Comparison of ENCODE assay signal across 16 cellular contexts in genomic region chr7:88254721-88255120, GRCh38. TPM values are rescaled to one million over a fixed set of nuclear protein-coding genes. Genes with fewer than 3 reads are reported as not detected.
DNase-seq lines count a peak whose midpoint lies in the region; ATAC-seq and TF ChIP-seq lines count a peak whose summit lies in the region.
"Had no signal": no experiment of that assay in that cellular context is flagged by ENCODE, and none has a peak within 500 bp of the region (broad histone marks: within the 10 kb centered on the region; RNA-seq: fewer than 3 reads in every experiment).

No MANE protein-coding gene starts in this region.

- intact Hi-C loops in left cardiac atrium (cut with DNase I), result no loop called here

- no peak for TF ChIP-seq CTCF in epithelial cell of proximal tubule (conservative IDR thresholded peaks at IDR 0.05; ENCODE audit: low read depth, low read length)
- no peak for TF ChIP-seq CTCF in osteoblast (IDR thresholded peaks at IDR 0.05; ENCODE audit: extremely low read depth, low read depth, low read length)

- no peaks in the 10 kb centered on the region for H3K9me3 ChIP-seq in osteoblast (ENCODE audit: low read depth, low read length)

- no peaks in the 10 kb centered on the region for H3K27me3 ChIP-seq in osteoblast (ENCODE audit: insufficient read depth, low read length)
- H3K27me3 ChIP-seq: BLaER1 treated with 17β-estradiol and CSF1 and Interleukin-3, amounts not matched to agents 10 nM and 100 nM had no signal

- no peak overlapping the region for H3K4me2 ChIP-seq in osteoblast (ENCODE audit: insufficient read depth, low read length)
- H3K4me2 ChIP-seq: BLaER1 treated with 17β-estradiol and CSF1 and Interleukin-3, amounts not matched to agents 10 nM and 100 nM had no signal

- peak; percentile 20 for DNase-seq in EH (ENCODE audit: low read depth)
- peak; percentile 85 for DNase-seq in M059J (ENCODE audit: low read depth)
- DNase-seq in epithelial cell of proximal tubule (ENCODE audit: low read depth), result peak; percentile 83
- DNase-seq in osteoblast (ENCODE audit: insufficient read length, low spot score, missing footprints), result peak; percentile 46
- DNase-seq in left cardiac atrium, result no peak
- DNase-seq: activated CD4-positive, alpha-beta T cell treated with anti-CD3 and anti-CD28 coated beads, Interleukin-2, amount 50 U/mL, for 48 hours; anterior cingulate cortex; cortex of kidney; midbrain; NCI-H2227 treated with DMSO at 0.1 percent for 48 hours; occipital lobe had no signal

- no peaks in the 10 kb centered on the region for H3K4me1 ChIP-seq in osteoblast (ENCODE audit: insufficient read depth, low read length)
- H3K4me1 ChIP-seq: BLaER1 treated with 17β-estradiol and CSF1 and Interleukin-3, amounts not matched to agents 10 nM and 100 nM; spleen had no signal

- no peaks in the 10 kb centered on the region for H3K36me3 ChIP-seq in osteoblast (ENCODE audit: insufficient read depth, low read length)
- H3K36me3 ChIP-seq: BLaER1 treated with 17β-estradiol and CSF1 and Interleukin-3, amounts not matched to agents 10 nM and 100 nM; spleen had no signal

- H3K4me3 ChIP-seq in epithelial cell of proximal tubule (ENCODE audit: low read depth, low read length) (no peak overlapping the region), osteoblast (ENCODE audit: insufficient read depth, low read length) (no peak overlapping the region)
- H3K4me3 ChIP-seq: BLaER1 treated with 17β-estradiol and CSF1 and Interleukin-3, amounts not matched to agents 10 nM and 100 nM; spleen had no signal

- no peak overlapping the region for H2AFZ ChIP-seq in osteoblast (ENCODE audit: low read length)

- H3K27ac ChIP-seq in osteoblast (ENCODE audit: low read depth, low read length), result no peak overlapping the region
- H3K27ac ChIP-seq: BLaER1 treated with 17β-estradiol and CSF1 and Interleukin-3, amounts not matched to agents 10 nM and 100 nM; spleen had no signal

- ATAC-seq in HG03432 (IDR thresholded peaks at IDR 0.05; ENCODE audit: unreplicated experiment) (no peak), left cardiac atrium (no peak), GM21786 (IDR thresholded peaks at IDR 0.05; ENCODE audit: unreplicated experiment) (no peak), GM18858 (IDR thresholded peaks at IDR 0.05; ENCODE audit: unreplicated experiment) (no peak)

- H4K20me1 ChIP-seq in osteoblast (ENCODE audit: insufficient read depth, low read length), result no peaks in the 10 kb centered on the region
- H4K20me1 ChIP-seq: BLaER1 treated with 17β-estradiol and CSF1 and Interleukin-3, amounts not matched to agents 10 nM and 100 nM had no signal

- H3K79me2 ChIP-seq in osteoblast (ENCODE audit: insufficient read depth, low read length), result no peaks in the 10 kb centered on the region

RNA-seq across cellular contexts. Expression of gene SRI, which starts 34.9 kb away (rescaled TPM):
- 44.9 and 92.0 TPM in 2 replicates for total RNA-seq in M059J (2014; rRNA removed; shearing (Covaris generic))
- total RNA-seq in epithelial cell of proximal tubule (92.0 and 154 TPM in 2 replicates), osteoblast (66.3 and 77.1 TPM in 2 replicates), left cardiac atrium (10 to 100 TPM; 81.7 to 83.9 TPM)

RNA-seq across cellular contexts. Expression of gene STEAP4, which starts 52.0 kb away (rescaled TPM):
- 0.02 TPM in 1 of 2 replicates, not detected in the other for total RNA-seq in M059J (2014; rRNA removed; shearing (Covaris generic))
- total RNA-seq in epithelial cell of proximal tubule (0.52 and 0.80 TPM in 2 replicates), osteoblast (5.0 and 5.4 TPM in 2 replicates), left cardiac atrium (100 to 1,000 TPM in 1 of 2 donors, 10 to 100 TPM in 1; 53.3 to 105 TPM)
